ENCODE assay signal across 14 cellular contexts in the genomic region with DNA sequence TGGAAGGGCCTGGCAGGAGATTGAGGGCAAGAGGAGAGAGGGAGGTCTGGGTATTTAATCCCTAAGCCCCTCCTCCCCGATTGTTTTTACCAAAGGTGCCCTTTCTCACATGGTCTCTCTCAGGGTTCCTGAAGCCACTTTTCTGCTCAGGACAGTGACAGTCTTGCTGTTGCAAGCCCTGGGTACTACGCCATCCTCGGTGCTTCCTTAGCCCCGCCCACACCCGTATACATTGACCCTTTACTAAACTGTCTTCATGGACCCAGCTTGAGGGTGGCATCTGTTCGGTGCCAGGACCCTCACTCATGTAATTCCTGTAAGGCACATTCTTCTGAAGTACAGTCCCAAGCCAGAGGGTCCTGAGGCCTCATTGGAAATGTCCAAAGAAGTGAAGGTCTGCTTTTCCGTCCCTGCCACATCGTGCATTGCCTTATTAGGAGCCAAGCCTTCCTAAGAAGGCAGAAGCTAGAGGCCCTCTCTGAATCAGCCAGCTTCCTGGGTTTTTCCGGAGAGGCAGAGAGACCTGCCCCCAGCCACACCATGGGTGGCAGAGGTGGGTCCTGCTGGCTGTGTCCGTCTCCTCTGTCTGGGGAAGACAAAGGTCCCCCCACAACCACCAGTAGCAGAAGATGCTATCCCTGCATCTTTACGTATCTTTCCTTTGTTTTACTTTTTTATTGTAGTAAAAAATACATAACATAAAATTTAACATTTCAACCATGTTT. TPM values are rescaled to one million over a fixed set of nuclear protein-coding genes. Genes with fewer than 3 reads are reported as not detected.
A peak's percentile ranks its signal among the peaks of the same experiment; 100 is the strongest.
DNase-seq lines count a peak whose midpoint lies in the region; ATAC-seq, FAIRE-seq and TF ChIP-seq lines count a peak whose summit lies in the region.
"Had no signal": no experiment of that assay in that cellular context is flagged by ENCODE, and none has a peak within 500 bp of the region (broad histone marks: within the 10 kb centered on the region; RNA-seq: fewer than 3 reads in every experiment).

No MANE protein-coding gene starts in this region.

- H3K9me3 ChIP-seq in HepG2 (ENCODE audit: low read length) (no peaks in the 10 kb centered on the region), right lobe of liver (no peaks in the 10 kb centered on the region), esophagus muscularis mucosa (no peaks in the 10 kb centered on the region), neuronal stem cell (replicated peaks in 1 of 2; ENCODE audit: control insufficient read depth in 2 of 2, insufficient read depth in 1 of 2, low read depth in 1 of 2, low read length in 2 of 2) (no peaks in the 10 kb centered on the region)
- H3K9me3 ChIP-seq: SJCRH30 had no signal

- POLR2A ChIA-PET in HepG2 (lab: Yijun Ruan, JAX): no interaction called here

- ATAC-seq in HepG2 (no peak), right lobe of liver (no peak), GM21529 (IDR thresholded peaks at IDR 0.05; ENCODE audit: unreplicated experiment) (no peak), GM18511 (IDR thresholded peaks at IDR 0.05; ENCODE audit: unreplicated experiment) (no peak)

- no peak for TF ChIP-seq POLR2A in HepG2 (IDR thresholded peaks at IDR 0.05; ENCODE audit: insufficient read depth in 1 of 2, low read depth in 2 of 2, low read length in 2 of 2)
- no peak for TF ChIP-seq POLR2A in right lobe of liver (IDR thresholded peaks at IDR 0.05)
- TF ChIP-seq POLR2A in esophagus muscularis mucosa (IDR thresholded peaks at IDR 0.05; ENCODE audit: low read depth): no peak

- H2BK5ac ChIP-seq in neuronal stem cell (ENCODE audit: low read length): no peak overlapping the region

- H3K79me1 ChIP-seq in neuronal stem cell (ENCODE audit: low read depth, low read length): peaks cover 4% of the 10 kb centered on the region

- no peak for TF ChIP-seq RAD21 in HepG2 (CRISPR knock-in tag; IDR thresholded peaks at IDR 0.05)

- H3K27me3 ChIP-seq in HepG2 (ENCODE audit: control insufficient read depth in 1 of 2, insufficient read depth in 2 of 2, low read length in 2 of 2) (peaks cover 0 to 2% of the 10 kb centered on the region in 2 experiments; a peak in 2 of 5 replicates), right lobe of liver (no peaks in the 10 kb centered on the region), esophagus muscularis mucosa (no peaks in the 10 kb centered on the region), neuronal stem cell (ENCODE audit: control insufficient read depth in 3 of 3, insufficient read depth in 3 of 3, low read depth in 1 of 3, low read length in 3 of 3) (no peaks in the 10 kb centered on the region)
- H3K27me3 ChIP-seq: SJCRH30 had no signal

- H3K14ac ChIP-seq in neuronal stem cell (ENCODE audit: low read length): no peak overlapping the region

- no peak overlapping the region for H2BK12ac ChIP-seq in neuronal stem cell (ENCODE audit: low read length)

- TF ChIP-seq CTCF in HepG2 (CRISPR knock-in tag; IDR thresholded peaks at IDR 0.05): no peak
- TF ChIP-seq CTCF in right lobe of liver (IDR thresholded peaks at IDR 0.05): no peak
- no peak for TF ChIP-seq CTCF in esophagus muscularis mucosa (IDR thresholded peaks at IDR 0.05)

- H3K79me2 ChIP-seq in HepG2 (ENCODE audit: insufficient read depth, low read length): peaks cover 2% of the 10 kb centered on the region

- H3K4ac ChIP-seq in neuronal stem cell (ENCODE audit: low read length): no peak overlapping the region

- no peak overlapping the region for H4K91ac ChIP-seq in neuronal stem cell (ENCODE audit: low read depth, low read length, poor library complexity)

- H2BK15ac ChIP-seq in neuronal stem cell (ENCODE audit: low read length): no peak overlapping the region

- no peak for FAIRE-seq in HepG2 (lab: Jason Lieb, UNC)

- TF ChIP-seq EP300 in HepG2 (IDR thresholded peaks at IDR 0.05; ENCODE audit: low read depth in 2 of 2, low read length in 2 of 2): no peak
- no peak for TF ChIP-seq EP300 in HepG2 (CRISPR knock-in tag; IDR thresholded peaks at IDR 0.05; ENCODE audit: borderline replicate concordance)
- no peak for TF ChIP-seq EP300 in esophagus muscularis mucosa (IDR thresholded peaks at IDR 0.05)

- H3K18ac ChIP-seq in neuronal stem cell (ENCODE audit: low read length): no peak overlapping the region

- WGBS in HepG2 (ENCODE audit: low lambda C conversion rate): 52% methylated on average over 11 of the region's 11 CpGs
- WGBS in right lobe of liver (ENCODE audit: insufficient coverage, low coverage, low lambda C conversion rate, missing lambda C conversion rate): 73% methylated on average over 8 of the region's 11 CpGs
- WGBS in esophagus muscularis mucosa: 61% methylated on average over 11 of the region's 11 CpGs
- no CpG with 5 or more reads among the region's 11 CpGs for WGBS in neuronal stem cell (ENCODE audit: extremely low coverage in 2 of 2, insufficient read length in 2 of 2, insufficient replicate concordance in 1 of 2), 2 donors

- no peak overlapping the region for H2AK5ac ChIP-seq in neuronal stem cell (ENCODE audit: low read depth, low read length)

- no peak overlapping the region for H3K23ac ChIP-seq in neuronal stem cell (ENCODE audit: low read depth, low read length, poor library complexity)

- H3K27ac ChIP-seq in HepG2 (ENCODE audit: extremely low read length, insufficient read depth, low read length) (no peak overlapping the region), right lobe of liver (no peak overlapping the region), esophagus muscularis mucosa (replicated peaks in 1 of 4) (peak overlapping the region; percentile 79 to 93 (median 92)), neuronal stem cell (replicated peaks; ENCODE audit: low read length) (no peak overlapping the region)
- H3K27ac ChIP-seq: SJCRH30 had no signal

- peak overlapping the region in 1 of 3 experiments; percentile 13; a peak in 1 of 6 replicates for H3K4me3 ChIP-seq in HepG2 (replicated peaks in 1 of 3; ENCODE audit: insufficient read depth in 1 of 3, low read depth in 2 of 3, low read length in 3 of 3)
- H3K4me3 ChIP-seq in right lobe of liver: no peak overlapping the region
- H3K4me3 ChIP-seq in esophagus muscularis mucosa: no peak overlapping the region
- H3K4me3 ChIP-seq in neuronal stem cell (ENCODE audit: low read length in 2 of 2): no peak overlapping the region
- H3K4me3 ChIP-seq: skin epidermis had no signal

- H4K20me1 ChIP-seq in HepG2 (ENCODE audit: insufficient read depth, low read length): peaks cover 5% of the 10 kb centered on the region

- intact Hi-C loops in HepG2 (cut with micrococcal nuclease; ENCODE audit: unreplicated experiment): no loop called here
- intact Hi-C loops in right lobe of liver (cut with DNase I): no loop called here
- intact Hi-C loops in esophagus muscularis mucosa (cut with DNase I): loop anchor here (10.0 kb wide), 1 partner anchor 171 kb away; the partner anchor contains the start of gene UBTD2

- no peak overlapping the region for H2BK120ac ChIP-seq in neuronal stem cell (ENCODE audit: low read depth, low read length)

- H3K36me3 ChIP-seq in HepG2 (replicated peaks in 1 of 2; ENCODE audit: control insufficient read depth in 1 of 2, insufficient read depth in 2 of 2, low read length in 2 of 2) (no peaks in the 10 kb centered on the region), right lobe of liver (no peaks in the 10 kb centered on the region), esophagus muscularis mucosa (no peaks in the 10 kb centered on the region), neuronal stem cell (replicated peaks in 1 of 2; ENCODE audit: control insufficient read depth in 2 of 2, insufficient read depth in 2 of 2, low read length in 2 of 2) (peaks cover 0 to 14% of the 10 kb centered on the region in 2 donors)
- H3K36me3 ChIP-seq: SJCRH30 had no signal

- BruUV-seq in HepG2 (replicated peaks; lab: Mats Ljungman, UMichigan): no TSS peak

- no peak for DNase-seq in HepG2 (ENCODE audit: low spot score)
- no peak for DNase-seq in right lobe of liver
- DNase-seq in esophagus muscularis mucosa (ENCODE audit: extremely low spot score): no peak
- no peak for DNase-seq in neuronal stem cell (ENCODE audit: low spot score)
- no peak for DNase-seq in midbrain (lab: John Stamatoyannopoulos, UW)
- DNase-seq in SIG-M5 treated with dmso at 0.1 percent for 504 hours (lab: John Stamatoyannopoulos, UW; ENCODE audit: unreplicated experiment): no peak
- DNase-seq: activated CD8-positive, alpha-beta memory T cell treated with anti-CD3 and anti-CD28 coated beads for 24 hours; activated naive CD4-positive, alpha-beta T cell treated with Interleukin-2 at 50 U/mL for 16 hours; DMS153; NCI-H2081 had no signal

- H2AFZ ChIP-seq in HepG2 (ENCODE audit: low read length) (peak overlapping the region; percentile 3), neuronal stem cell (ENCODE audit: low read length) (peak overlapping the region; percentile 83)

- CTCF ChIA-PET in HepG2 (lab: Yijun Ruan, JAX; ENCODE audit: low intra/inter-chr PET ratio, low total read pairs): no interaction called here

- H3K4me2 ChIP-seq in HepG2 (ENCODE audit: low read depth, low read length) (peak overlapping the region; percentile 77), neuronal stem cell (ENCODE audit: insufficient read depth, low read length, poor library complexity, severe bottlenecking) (no peak overlapping the region)

- H3K4me1 ChIP-seq in HepG2 (ENCODE audit: insufficient read depth, low read length) (peaks cover 60% of the 10 kb centered on the region), right lobe of liver (no peaks in the 10 kb centered on the region), esophagus muscularis mucosa (peaks cover 35 to 44% (median 39%) of the 10 kb centered on the region in 4 donors), neuronal stem cell (ENCODE audit: control insufficient read depth in 2 of 2, insufficient read depth in 1 of 2, low read depth in 1 of 2, low read length in 2 of 2) (peaks cover 18% of the 10 kb centered on the region in 2 donors)

- no peak overlapping the region for H4K8ac ChIP-seq in neuronal stem cell (ENCODE audit: low read depth, low read length)

- no peak overlapping the region for H3K9ac ChIP-seq in HepG2 (ENCODE audit: insufficient read depth, low read depth, low read length)
- no peak overlapping the region for H3K9ac ChIP-seq in neuronal stem cell (ENCODE audit: low read depth, low read length, poor library complexity)

- in situ Hi-C loops in HepG2 (cut with HindIII; ENCODE audit: extremely low pct_ligation_motif_present, low pct_unique_long_range_greater_than_20kb): no loop called here

RNA-seq across cellular contexts. Expression of gene SH3PXD2B, which starts 1.9 kb away (rescaled TPM):
- total RNA-seq in HepG2 (2016; rRNA removed; fragmentation: Illumina TruSeq; extraction: Trizol) (3.4 and 3.8 TPM in 2 replicates), right lobe of liver (1 to 10 TPM; 2.5 to 6.8 (median 5.2) TPM), esophagus muscularis mucosa (10 to 100 TPM; 41.5 to 66.5 (median 49.2) TPM)
- total RNA-seq in HepG2 (2016; cell fraction: cytosol; rRNA removed; fragmentation: Illumina TruSeq; extraction: Trizol; ENCODE audit: low read depth): 1.1 and 1.3 TPM in 2 replicates
- 3.2 and 3.8 TPM in 2 replicates for total RNA-seq in HepG2 (2016; cell fraction: insoluble cytoplasmic fraction; rRNA removed; fragmentation: Illumina TruSeq; extraction: Trizol)
- total RNA-seq in HepG2 (2016; cell fraction: membrane; rRNA removed; fragmentation: Illumina TruSeq; extraction: Trizol): 1.5 and 2.4 TPM in 2 replicates
- total RNA-seq in HepG2 (2016; cell fraction: nucleus; rRNA removed; fragmentation: Illumina TruSeq; extraction: Trizol): 3.8 TPM in 2 replicates
- polyA plus RNA-seq in HepG2 (2011; rRNA removed): 4.6 and 5.3 TPM in 2 replicates
- 1.9 and 2.4 TPM in 2 replicates for polyA plus RNA-seq in HepG2 (2011; cell fraction: cytosol; rRNA removed)
- polyA plus RNA-seq in HepG2 (2011; cell fraction: nucleus; rRNA removed): 6.3 and 6.6 TPM in 2 replicates
- polyA plus RNA-seq in HepG2 (2012): 3.7 and 4.6 TPM in 2 replicates
- 0.45 and 0.58 TPM in 2 replicates for polyA plus RNA-seq in HepG2 (2016; cell fraction: cytosol; fragmentation: Illumina TruSeq; extraction: Trizol; ENCODE audit: low read depth)
- 4.5 and 5.7 TPM in 2 replicates for polyA plus RNA-seq in HepG2 (2016; cell fraction: insoluble cytoplasmic fraction; fragmentation: Illumina TruSeq; extraction: Trizol; ENCODE audit: low read depth)
- 0.58 and 1.3 TPM in 2 replicates for polyA plus RNA-seq in HepG2 (2016; cell fraction: membrane; fragmentation: Illumina TruSeq; extraction: Trizol; ENCODE audit: low read depth)
- 4.4 and 5.5 TPM in 2 replicates for polyA plus RNA-seq in HepG2 (2016; cell fraction: nucleus; fragmentation: Illumina TruSeq; extraction: Trizol; ENCODE audit: insufficient read depth, low read depth)
- polyA minus RNA-seq in HepG2 (2011; rRNA and poly(A)+ RNA removed; ENCODE audit: low replicate concordance): 6.5 and 8.9 TPM in 2 replicates
- polyA minus RNA-seq in HepG2 (2011; cell fraction: cytosol; rRNA and poly(A)+ RNA removed): 4.5 and 5.0 TPM in 2 replicates
- 4.5 and 4.7 TPM in 2 replicates for polyA minus RNA-seq in HepG2 (2011; cell fraction: nucleus; rRNA and poly(A)+ RNA removed)
- 24.7 TPM for polyA plus RNA-seq in neuronal stem cell (2013, experiment 1 of 2)
- 25.6 TPM for polyA plus RNA-seq in neuronal stem cell (2013, experiment 2 of 2)

Comparison
In these comparisons a context has a peak if more than half of its experiments do, and no peak if none do; other contexts are left out.
1. H3K27ac ChIP-seq: peak in esophagus muscularis mucosa (4 of 4); none in HepG2 (single experiment), right lobe of liver (0 of 3) and neuronal stem cell (single experiment).
2. RNA of gene SH3PXD2B, which starts 1.9 kb away (total RNA-seq): 41.5 to 66.5 TPM in esophagus muscularis mucosa; 2.5 to 6.8 TPM in right lobe of liver and 1.1 to 3.8 TPM in HepG2; every median in the first group is over 4 times any median in the second.